In the genomic region with DNA sequence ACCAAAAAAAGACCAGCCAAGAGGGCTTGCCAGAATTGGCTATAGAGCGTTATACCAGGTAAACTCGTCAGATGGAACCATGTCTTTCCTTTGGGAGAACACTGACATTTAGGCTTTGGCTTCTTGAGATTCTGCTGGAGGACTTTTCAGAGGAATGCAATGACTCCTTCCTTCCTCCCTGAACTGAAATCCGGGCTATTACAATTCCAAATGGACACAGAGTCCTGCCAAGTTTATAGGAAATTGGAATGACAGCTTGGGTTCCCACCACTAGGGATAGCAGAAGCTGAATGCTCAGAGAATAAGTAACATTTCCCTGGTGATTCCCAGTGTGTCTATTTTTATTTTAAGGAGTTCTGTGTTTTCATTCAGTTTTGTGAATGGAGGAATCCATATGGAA, we compare ENCODE assay signal across 14 cellular contexts.
A peak's percentile ranks its signal among the peaks of the same experiment; 100 is the strongest.
DNase-seq lines count a peak whose midpoint lies in the region; ATAC-seq, FAIRE-seq and TF ChIP-seq lines count a peak whose summit lies in the region.
"Had no signal": no experiment of that assay in that cellular context is flagged by ENCODE, and none has a peak within 500 bp of the region (broad histone marks: within the 10 kb centered on the region; RNA-seq: fewer than 3 reads in every experiment).

No MANE protein-coding gene starts in this region.

- no peak for TF ChIP-seq EP300 in gastroesophageal sphincter (IDR thresholded peaks at IDR 0.05)

- H2AFZ ChIP-seq in parathyroid adenoma = no peak overlapping the region

- 3 to 33% methylated on average over 1 to 3 of the region's 3 CpGs for WGBS in gastroesophageal sphincter (ENCODE audit: low coverage in 1 of 2), 2 donors

- H3K4me1 ChIP-seq in adipocyte (ENCODE audit: control insufficient read depth, insufficient read depth, low read length) (peaks cover 63% of the 10 kb centered on the region), gastroesophageal sphincter (peaks cover 3 to 49% (median 15%) of the 10 kb centered on the region in 3 donors), parathyroid adenoma (no peaks in the 10 kb centered on the region)

- H3K36me3 ChIP-seq in adipocyte (ENCODE audit: control insufficient read depth, insufficient read depth, low read length, severe bottlenecking) = no peaks in the 10 kb centered on the region
- no peaks in the 10 kb centered on the region for H3K36me3 ChIP-seq in gastroesophageal sphincter
- H3K36me3 ChIP-seq in parathyroid adenoma (ENCODE audit: control insufficient read depth, insufficient read depth, low read length) = no peaks in the 10 kb centered on the region

- H3K9me3 ChIP-seq in adipocyte (ENCODE audit: control insufficient read depth, low read length) = no peaks in the 10 kb centered on the region
- H3K9me3 ChIP-seq in gastroesophageal sphincter = no peaks in the 10 kb centered on the region
- no peaks in the 10 kb centered on the region for H3K9me3 ChIP-seq in parathyroid adenoma (ENCODE audit: control insufficient read depth, low read length)

- H3K27me3 ChIP-seq in adipocyte (replicated peaks; ENCODE audit: control insufficient read depth, insufficient read depth, low read length) = no peaks in the 10 kb centered on the region
- H3K27me3 ChIP-seq in gastroesophageal sphincter = no peaks in the 10 kb centered on the region
- H3K27me3 ChIP-seq in parathyroid adenoma (ENCODE audit: control insufficient read depth, insufficient read depth, low read length) = no peaks in the 10 kb centered on the region

- no peaks in the 10 kb centered on the region for H3K79me2 ChIP-seq in parathyroid adenoma

- no peak for TF ChIP-seq POLR2A in gastroesophageal sphincter (IDR thresholded peaks at IDR 0.05)

- ATAC-seq in gastroesophageal sphincter (peak; percentile 79), GM18519 (IDR thresholded peaks at IDR 0.05; ENCODE audit: low FRiP score, unreplicated experiment) (no peak), GM18520 (IDR thresholded peaks at IDR 0.05; ENCODE audit: unreplicated experiment) (no peak)
- ATAC-seq: activated CD8-positive, alpha-beta T cell treated with anti-CD3 and anti-CD28 coated beads, Interleukin-2, amount 10 ng/mL, durations not matched to agents 7 days and 5 days; activated naive CD4-positive, alpha-beta T cell treated with anti-CD3 and anti-CD28 coated beads, Interleukin-2, amount 50 U/mL, for 72 hours had no signal

- no peak overlapping the region for H3K4me3 ChIP-seq in AG10803 (ENCODE audit: low read length)
- H3K4me3 ChIP-seq in adipocyte (ENCODE audit: low read length) = peak overlapping the region; percentile 38
- no peak overlapping the region for H3K4me3 ChIP-seq in gastroesophageal sphincter
- no peak overlapping the region for H3K4me3 ChIP-seq in parathyroid adenoma (ENCODE audit: low read depth, low read length)

- no peak overlapping the region for H3K4me2 ChIP-seq in parathyroid adenoma (ENCODE audit: low read length)

- DNase-seq in AG10803 (ENCODE audit: low read depth) (peak; percentile 71), adipocyte (ENCODE audit: low read depth) (peak; percentile 57), HUDEP-2 (lab: John Stamatoyannopoulos, UW; ENCODE audit: unreplicated experiment in 76 of 76) (no peak), urothelium cell line (ENCODE audit: low spot score) (no peak)
- DNase-seq: activated CD8-positive, alpha-beta T cell treated with anti-CD3 and anti-CD28 coated beads, Interleukin-2, amount 10 ng/mL, durations not matched to agents 7 days and 5 days; immature natural killer cell; NCI-H2107 had no signal

- FAIRE-seq in urothelium cell line (lab: Jason Lieb, UNC) = no peak
- FAIRE-seq: endometrium, H54 had no signal

- H3K27ac ChIP-seq in gastroesophageal sphincter = peak overlapping the region in 3 of 4 donors; percentile 59 to 72 (median 59)
- H3K27ac ChIP-seq in parathyroid adenoma = peak overlapping the region; percentile 46

- H3K9ac ChIP-seq in adipocyte (ENCODE audit: low read length) = peak overlapping the region; percentile 68
- no peak overlapping the region for H3K9ac ChIP-seq in parathyroid adenoma

- TF ChIP-seq CTCF in AG10803 (conservative IDR thresholded peaks at IDR 0.05; ENCODE audit: low read length) (peak; percentile 42), gastroesophageal sphincter (IDR thresholded peaks at IDR 0.05) (peak in 3 of 4 experiments; percentile 21 to 62 (median 61)), parathyroid adenoma (IDR thresholded peaks at IDR 0.05) (no peak)

Comparison
In these comparisons a context has a peak if more than half of its experiments do, and no peak if none do; other contexts are left out.
1. DNase-seq: peak in AG10803 (single experiment) and adipocyte (single experiment); none in HUDEP-2 (0 of 76) and urothelium cell line (single experiment).